In the genomic region with DNA sequence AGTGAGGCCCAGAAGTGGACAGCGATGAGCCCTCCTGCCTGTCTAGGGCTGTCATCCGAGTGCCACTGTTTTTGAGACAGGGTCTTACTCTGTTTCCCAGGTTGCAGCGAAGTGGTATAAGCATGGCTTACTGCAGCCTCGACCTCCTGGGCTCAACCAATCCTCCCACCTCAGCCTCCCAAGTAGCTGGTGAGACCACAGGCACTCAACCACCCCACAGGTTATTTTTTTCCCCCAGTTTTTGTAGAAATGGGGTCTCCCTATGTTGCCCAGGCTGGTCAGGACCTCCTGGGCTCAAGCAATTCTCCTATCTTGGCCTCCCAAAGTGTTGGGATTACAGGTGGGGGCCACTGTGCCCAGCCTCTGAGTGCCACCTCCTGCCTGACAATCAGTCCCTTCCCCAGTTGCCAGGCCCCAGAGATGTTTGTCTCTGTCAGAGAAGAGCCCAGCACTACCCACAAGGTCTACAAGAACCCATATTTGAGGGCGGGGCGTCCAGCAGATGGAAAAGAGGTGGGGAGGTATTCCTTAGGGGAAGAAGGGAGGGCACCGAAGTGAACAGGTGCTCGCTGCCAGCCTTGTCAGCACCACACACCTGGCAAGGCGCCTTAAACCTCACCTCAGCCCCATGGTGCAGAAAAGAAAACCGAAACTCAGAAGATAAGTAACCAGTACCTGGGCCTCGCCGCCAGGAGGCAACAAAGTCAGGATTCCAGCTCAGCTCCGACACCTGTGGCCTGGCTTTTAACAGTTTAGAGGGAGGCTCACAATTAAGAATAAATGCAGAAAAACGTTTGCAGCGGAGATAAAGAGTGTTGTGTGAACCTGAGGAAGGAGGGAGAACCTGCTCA, we compare ENCODE assay signal across 9 cellular contexts.
A peak's percentile ranks its signal among the peaks of the same experiment; 100 is the strongest.
DNase-seq lines count a peak whose midpoint lies in the region; ATAC-seq and TF ChIP-seq lines count a peak whose summit lies in the region.
"Had no signal": no experiment of that assay in that cellular context is flagged by ENCODE, and none has a peak within 500 bp of the region (broad histone marks: within the 10 kb centered on the region; RNA-seq: fewer than 3 reads in every experiment).

No MANE protein-coding gene starts in this region.

- peak overlapping the region; percentile 13 for H3K4me3 Mint-ChIP-seq in activated T-helper 17 cell treated with anti-CD3 and anti-CD28 coated beads, Interleukin-2, amount 50 U/mL, for 72 hours
- H3K4me3 Mint-ChIP-seq: activated T-cell treated with anti-CD3 and anti-CD28 coated beads, Interleukin-2, amount 50 U/mL, for 72 hours had no signal

- H4K20me1 ChIP-seq in SK-N-SH (ENCODE audit: insufficient read depth): no peaks in the 10 kb centered on the region

- H3K4me1 Mint-ChIP-seq in activated T-helper 17 cell treated with anti-CD3 and anti-CD28 coated beads, Interleukin-2, amount 50 U/mL, for 72 hours: no peaks in the 10 kb centered on the region

- 79% methylated on average over 12 of the region's 15 CpGs for WGBS in SK-N-SH (ENCODE audit: low lambda C conversion rate)

- no peaks in the 10 kb centered on the region for H3F3A ChIP-seq in SK-N-SH (replicated peaks; ENCODE audit: insufficient read depth)

- peak; percentile 13 for DNase-seq in DMS79 (lab: John Stamatoyannopoulos, UW)
- DNase-seq in mesenteric fat pad (ENCODE audit: low spot score): peak; percentile 87
- DNase-seq in GOT3 (lab: John Stamatoyannopoulos, UW): no peak
- DNase-seq in SK-N-SH: no peak
- no peak for DNase-seq in NCI-H2081 (lab: John Stamatoyannopoulos, UW)

- peak; percentile 71 for ATAC-seq in HG03175 (IDR thresholded peaks at IDR 0.05; ENCODE audit: unreplicated experiment)
- peak; percentile 80 for ATAC-seq in activated T-helper 17 cell treated with anti-CD3 and anti-CD28 coated beads, Interleukin-2, amount 50 U/mL, for 72 hours (replicated peaks)
- no peak for ATAC-seq in HG03095 (IDR thresholded peaks at IDR 0.05; ENCODE audit: unreplicated experiment)

- TF ChIP-seq EP300 in SK-N-SH (IDR thresholded peaks at IDR 0.05; ENCODE audit: borderline replicate concordance in 1 of 2, low read depth in 1 of 2, low read length in 1 of 2): no peak

- no peak for TF ChIP-seq CTCF in SK-N-SH (IDR thresholded peaks at IDR 0.05)

- TF ChIP-seq RAD21 in SK-N-SH (IDR thresholded peaks at IDR 0.05; ENCODE audit: low read length): no peak

- no peak overlapping the region for H2AFZ ChIP-seq in SK-N-SH (ENCODE audit: low read depth)

- CTCF ChIA-PET in SK-N-SH (lab: Yijun Ruan, JAX): interaction anchor here (0.7 to 9.7 kb wide), 7 partner anchors 8 to 602 kb away, joined by 3 to 265 read pairs (median 4); no protein-coding TSS in a partner anchor

- H3K27ac Mint-ChIP-seq in activated T-helper 17 cell treated with anti-CD3 and anti-CD28 coated beads, Interleukin-2, amount 50 U/mL, for 72 hours: peak overlapping the region; percentile 34
- H3K27ac Mint-ChIP-seq: activated T-cell treated with anti-CD3 and anti-CD28 coated beads, Interleukin-2, amount 50 U/mL, for 72 hours had no signal

- H3K9me3 Mint-ChIP-seq in activated T-helper 17 cell treated with anti-CD3 and anti-CD28 coated beads, Interleukin-2, amount 50 U/mL, for 72 hours: no peaks in the 10 kb centered on the region
- H3K9me3 Mint-ChIP-seq: activated T-cell treated with anti-CD3 and anti-CD28 coated beads, Interleukin-2, amount 50 U/mL, for 72 hours had no signal

- no peaks in the 10 kb centered on the region for H3K9me3 ChIP-seq in SK-N-SH

- POLR2A ChIA-PET in SK-N-SH (lab: Yijun Ruan, JAX): no interaction called here

- no peaks in the 10 kb centered on the region for H3K9me2 ChIP-seq in SK-N-SH

- H3K4me1 ChIP-seq in SK-N-SH (ENCODE audit: control insufficient read depth in 1 of 2, insufficient read depth in 2 of 2, low read depth in 1 of 2, low read length in 1 of 2): peaks cover 0 to 10% of the 10 kb centered on the region in 2 experiments; a peak in 1 of 4 replicates

- no peaks in the 10 kb centered on the region for H3K27me3 Mint-ChIP-seq in activated T-helper 17 cell treated with anti-CD3 and anti-CD28 coated beads, Interleukin-2, amount 50 U/mL, for 72 hours

- no peak overlapping the region for H3K27ac ChIP-seq in SK-N-SH (ENCODE audit: low read depth in 2 of 2, low read length in 1 of 2)

- H3K4me2 ChIP-seq in SK-N-SH: no peak overlapping the region

- no peaks in the 10 kb centered on the region for H3K27me3 ChIP-seq in SK-N-SH (ENCODE audit: insufficient read depth)

- H3K36me3 Mint-ChIP-seq in activated T-helper 17 cell treated with anti-CD3 and anti-CD28 coated beads, Interleukin-2, amount 50 U/mL, for 72 hours (ENCODE audit: low read depth): no peaks in the 10 kb centered on the region

- no peak overlapping the region for H3K4me3 ChIP-seq in SK-N-SH (ENCODE audit: low read depth in 2 of 2, low read length in 1 of 2)

- H3K79me2 ChIP-seq in SK-N-SH (ENCODE audit: insufficient read depth): no peaks in the 10 kb centered on the region

- no peak overlapping the region for H3K9ac ChIP-seq in SK-N-SH

- H3K36me3 ChIP-seq in SK-N-SH (replicated peaks in 1 of 2; ENCODE audit: control insufficient read depth in 1 of 2, insufficient read depth in 2 of 2, low read length in 1 of 2): no peaks in the 10 kb centered on the region

TF ChIP-seq in SK-N-SH, 30 proteins besides CTCF, POLR2A, EP300 and RAD21 (continues in another document):
- no peak for TF ChIP-seq YY1 (IDR thresholded peaks at IDR 0.05; ENCODE audit: low read depth)
- no peak for TF ChIP-seq CHD2 (IDR thresholded peaks at IDR 0.05; ENCODE audit: low read length, partially characterized antibody)
- TF ChIP-seq FOXJ3 (CRISPR knock-in tag; IDR thresholded peaks at IDR 0.05): no peak
- TF ChIP-seq TAF1 (IDR thresholded peaks at IDR 0.05; ENCODE audit: borderline replicate concordance, low read depth, low read length): no peak
- TF ChIP-seq, protein P1, sequence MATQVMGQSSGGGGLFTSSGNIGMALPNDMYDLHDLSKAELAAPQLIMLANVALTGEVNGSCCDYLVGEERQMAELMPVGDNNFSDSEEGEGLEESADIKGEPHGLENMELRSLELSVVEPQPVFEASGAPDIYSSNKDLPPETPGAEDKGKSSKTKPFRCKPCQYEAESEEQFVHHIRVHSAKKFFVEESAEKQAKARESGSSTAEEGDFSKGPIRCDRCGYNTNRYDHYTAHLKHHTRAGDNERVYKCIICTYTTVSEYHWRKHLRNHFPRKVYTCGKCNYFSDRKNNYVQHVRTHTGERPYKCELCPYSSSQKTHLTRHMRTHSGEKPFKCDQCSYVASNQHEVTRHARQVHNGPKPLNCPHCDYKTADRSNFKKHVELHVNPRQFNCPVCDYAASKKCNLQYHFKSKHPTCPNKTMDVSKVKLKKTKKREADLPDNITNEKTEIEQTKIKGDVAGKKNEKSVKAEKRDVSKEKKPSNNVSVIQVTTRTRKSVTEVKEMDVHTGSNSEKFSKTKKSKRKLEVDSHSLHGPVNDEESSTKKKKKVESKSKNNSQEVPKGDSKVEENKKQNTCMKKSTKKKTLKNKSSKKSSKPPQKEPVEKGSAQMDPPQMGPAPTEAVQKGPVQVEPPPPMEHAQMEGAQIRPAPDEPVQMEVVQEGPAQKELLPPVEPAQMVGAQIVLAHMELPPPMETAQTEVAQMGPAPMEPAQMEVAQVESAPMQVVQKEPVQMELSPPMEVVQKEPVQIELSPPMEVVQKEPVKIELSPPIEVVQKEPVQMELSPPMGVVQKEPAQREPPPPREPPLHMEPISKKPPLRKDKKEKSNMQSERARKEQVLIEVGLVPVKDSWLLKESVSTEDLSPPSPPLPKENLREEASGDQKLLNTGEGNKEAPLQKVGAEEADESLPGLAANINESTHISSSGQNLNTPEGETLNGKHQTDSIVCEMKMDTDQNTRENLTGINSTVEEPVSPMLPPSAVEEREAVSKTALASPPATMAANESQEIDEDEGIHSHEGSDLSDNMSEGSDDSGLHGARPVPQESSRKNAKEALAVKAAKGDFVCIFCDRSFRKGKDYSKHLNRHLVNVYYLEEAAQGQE (IDR thresholded peaks at IDR 0.05; ENCODE audit: low read depth, low read length): no peak
- no peak for TF ChIP-seq TEAD4 (IDR thresholded peaks at IDR 0.05; ENCODE audit: borderline replicate concordance, insufficient read depth)
- no peak for TF ChIP-seq SMC3 (IDR thresholded peaks at IDR 0.05; ENCODE audit: low read depth, low read length)
- no peak for TF ChIP-seq FOSL2 (IDR thresholded peaks at IDR 0.05; ENCODE audit: borderline replicate concordance, low read depth)
- no peak for TF ChIP-seq RFX5 (IDR thresholded peaks at IDR 0.05; ENCODE audit: low read length)
- no peak for TF ChIP-seq MEF2A (IDR thresholded peaks at IDR 0.05; ENCODE audit: borderline replicate concordance, low read depth)
- TF ChIP-seq, protein P2, sequence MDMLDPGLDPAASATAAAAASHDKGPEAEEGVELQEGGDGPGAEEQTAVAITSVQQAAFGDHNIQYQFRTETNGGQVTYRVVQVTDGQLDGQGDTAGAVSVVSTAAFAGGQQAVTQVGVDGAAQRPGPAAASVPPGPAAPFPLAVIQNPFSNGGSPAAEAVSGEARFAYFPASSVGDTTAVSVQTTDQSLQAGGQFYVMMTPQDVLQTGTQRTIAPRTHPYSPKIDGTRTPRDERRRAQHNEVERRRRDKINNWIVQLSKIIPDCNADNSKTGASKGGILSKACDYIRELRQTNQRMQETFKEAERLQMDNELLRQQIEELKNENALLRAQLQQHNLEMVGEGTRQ (IDR thresholded peaks at IDR 0.05; ENCODE audit: borderline replicate concordance, low read depth, low read length): no peak
- TF ChIP-seq JUND (IDR thresholded peaks at IDR 0.05): no peak
- no peak for TF ChIP-seq NRF1 (IDR thresholded peaks at IDR 0.05; ENCODE audit: low read depth, low read length)
- no peak for TF ChIP-seq RXRA (IDR thresholded peaks at IDR 0.05; ENCODE audit: borderline replicate concordance, low read depth)
- no peak for TF ChIP-seq EZH2phosphoT487 (IDR thresholded peaks at IDR 0.05; ENCODE audit: borderline replicate concordance, low read depth)
- TF ChIP-seq FOXM1 (IDR thresholded peaks at IDR 0.05; ENCODE audit: low read depth): no peak
- TF ChIP-seq NFIC (IDR thresholded peaks at IDR 0.05; ENCODE audit: borderline replicate concordance): no peak
- TF ChIP-seq RCOR1 (IDR thresholded peaks at IDR 0.05; ENCODE audit: low read length): no peak
- TF ChIP-seq MXI1 (IDR thresholded peaks at IDR 0.05; ENCODE audit: low read depth, low read length): no peak

Comparison
In these comparisons a context has a peak if more than half of its experiments do, and no peak if none do; other contexts are left out.
1. DNase-seq: peak in DMS79 (single experiment) and mesenteric fat pad (single experiment); none in GOT3 (single experiment), SK-N-SH (single experiment) and NCI-H2081 (0 of 2).